ENCODE assay signal across 21 cellular contexts in the genomic region with DNA sequence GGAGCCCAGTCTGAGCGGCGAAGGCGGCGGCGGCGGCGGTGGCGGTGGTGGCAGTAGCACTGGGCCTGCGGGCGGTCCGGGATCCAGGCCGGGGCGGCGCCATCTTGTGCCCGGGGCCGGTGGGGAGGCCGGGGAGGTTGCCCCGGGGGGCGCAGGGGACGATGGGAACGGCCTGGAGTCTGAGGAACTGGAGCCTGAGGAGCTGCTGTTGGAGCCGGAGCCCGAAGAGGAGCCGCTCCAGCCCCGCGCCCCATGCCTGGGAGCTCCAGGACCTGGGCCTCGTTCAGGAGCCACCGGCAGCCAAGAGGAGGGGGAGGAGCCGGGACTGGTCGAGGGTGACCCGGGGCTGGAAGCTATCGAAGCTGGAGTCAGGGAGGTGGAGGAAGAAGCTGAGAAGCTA.
"Had no signal": no experiment of that assay in that cellular context is flagged by ENCODE, and none has a peak within 500 bp of the region (broad histone marks: within the 10 kb centered on the region; RNA-seq: fewer than 3 reads in every experiment).

No MANE protein-coding gene starts in this region.

- H3K4me3 Mint-ChIP-seq: dendritic cell treated with granulocyte-macrophage colony-stimulating factor and Interleukin-4, amounts not matched to agents 40 ng/mL and 50 ng/mL, for 4 days; effector memory CD8-positive, alpha-beta T cell; mesothelial cell of epicardium had no signal

- FAIRE-seq: frontal cortex, islet of Langerhans, keratinocyte had no signal

- H3K27me3 ChIP-seq: colonic mucosa, esophagus muscularis mucosa, foreskin keratinocyte, heart right ventricle, left lung had no signal

- H3K4me1 Mint-ChIP-seq: mesothelial cell of epicardium had no signal

- H3K27ac Mint-ChIP-seq: dendritic cell treated with granulocyte-macrophage colony-stimulating factor and Interleukin-4, amounts not matched to agents 40 ng/mL and 50 ng/mL, for 4 days; effector memory CD8-positive, alpha-beta T cell; mesothelial cell of epicardium had no signal

- ATAC-seq: effector memory CD8-positive, alpha-beta T cell; foreskin keratinocyte; heart right ventricle; left cardiac atrium; left lung; left ventricle myocardium superior; lower lobe of right lung; mucosa of descending colon had no signal

- H3K4me3 ChIP-seq: colonic mucosa, esophagus muscularis mucosa, heart right ventricle, left lung, lower lobe of right lung, mucosa of descending colon had no signal

- DNase-seq: colonic mucosa; cortex of kidney; effector CD8-positive, alpha-beta T cell; effector memory CD8-positive, alpha-beta T cell; foreskin keratinocyte; glutamatergic neuron; head of caudate nucleus; heart right ventricle; hippocampal formation; left cardiac atrium; left lung; left ventricle myocardium superior; lower lobe of right lung; mesenchymal stem cell; mucosa of descending colon had no signal

- H3K27ac ChIP-seq: colonic mucosa, esophagus muscularis mucosa, foreskin keratinocyte, heart right ventricle, left lung, lower lobe of right lung had no signal

- H3K27me3 Mint-ChIP-seq: dendritic cell treated with granulocyte-macrophage colony-stimulating factor and Interleukin-4, amounts not matched to agents 40 ng/mL and 50 ng/mL, for 4 days; effector memory CD8-positive, alpha-beta T cell had no signal

- H3K4me1 ChIP-seq: colonic mucosa, esophagus muscularis mucosa, foreskin keratinocyte, heart right ventricle, left lung, lower lobe of right lung had no signal

- H3K9me3 ChIP-seq: colonic mucosa had no signal
